In the genomic region with DNA sequence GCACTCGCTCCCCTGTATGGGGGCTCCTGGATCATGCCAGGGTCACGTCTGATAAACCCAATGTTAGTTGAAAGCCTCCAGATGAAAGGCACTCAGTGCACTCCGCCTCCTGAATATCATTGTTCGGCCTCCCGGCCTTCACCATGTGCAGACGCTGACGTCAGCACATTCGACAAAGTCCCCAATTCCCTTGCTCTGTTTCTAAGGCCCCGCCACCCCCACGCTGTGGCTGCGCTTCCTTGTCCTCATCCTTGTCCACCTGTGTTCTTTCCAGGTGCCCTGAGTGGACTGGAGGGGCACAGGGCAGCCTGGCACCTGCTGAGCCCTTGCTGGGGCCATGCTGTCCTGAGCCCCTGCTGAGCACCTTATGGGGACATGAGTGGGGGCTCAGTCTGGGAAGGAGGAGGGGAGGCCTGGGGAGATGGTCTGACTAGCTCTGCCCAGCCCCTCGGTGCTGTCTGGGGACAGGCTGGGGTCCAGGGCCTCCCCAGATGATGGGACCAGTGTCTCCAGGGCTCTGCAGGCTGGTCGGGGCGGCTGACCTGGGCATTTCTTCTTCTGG, we compare ENCODE assay signal across 1 cellular context.
A peak's percentile ranks its signal among the peaks of the same experiment; 100 is the strongest.
TF ChIP-seq lines count a peak whose summit lies in the region.

No MANE protein-coding gene starts in this region.

TF ChIP-seq in IMR-90, 13 proteins besides CTCF, POLR2A, EP300 and RAD21:
- TF ChIP-seq MAZ (IDR thresholded peaks at IDR 0.05; ENCODE audit: borderline replicate concordance, low read depth, low read length) (no peak), MAFK (IDR thresholded peaks at IDR 0.05; ENCODE audit: low read depth, low read length) (peak; percentile 98)
- TF ChIP-seq, protein P1, sequence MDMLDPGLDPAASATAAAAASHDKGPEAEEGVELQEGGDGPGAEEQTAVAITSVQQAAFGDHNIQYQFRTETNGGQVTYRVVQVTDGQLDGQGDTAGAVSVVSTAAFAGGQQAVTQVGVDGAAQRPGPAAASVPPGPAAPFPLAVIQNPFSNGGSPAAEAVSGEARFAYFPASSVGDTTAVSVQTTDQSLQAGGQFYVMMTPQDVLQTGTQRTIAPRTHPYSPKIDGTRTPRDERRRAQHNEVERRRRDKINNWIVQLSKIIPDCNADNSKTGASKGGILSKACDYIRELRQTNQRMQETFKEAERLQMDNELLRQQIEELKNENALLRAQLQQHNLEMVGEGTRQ (IDR thresholded peaks at IDR 0.05; ENCODE audit: low read depth, low read length), result no peak
